Comparison of ENCODE assay signal across 22 cellular contexts in genomic region chr4:38230121-38230728, GRCh38.
DNase-seq lines count a peak whose midpoint lies in the region; ATAC-seq, FAIRE-seq and TF ChIP-seq lines count a peak whose summit lies in the region.
"Had no signal": no experiment of that assay in that cellular context is flagged by ENCODE, and none has a peak within 500 bp of the region (broad histone marks: within the 10 kb centered on the region; RNA-seq: fewer than 3 reads in every experiment).

No MANE protein-coding gene starts in this region.

- H3K36me3 ChIP-seq in pancreas (no peaks in the 10 kb centered on the region), sigmoid colon (no peaks in the 10 kb centered on the region), lower lobe of right lung (no peaks in the 10 kb centered on the region)
- H3K36me3 ChIP-seq: heart left ventricle, left ventricle myocardium inferior, neutrophil had no signal

- 61 to 66% methylated on average over 9 of the region's 9 CpGs for WGBS in pancreas, 2 donors
- WGBS in sigmoid colon, 2 donors, result 15 to 60% methylated on average over 9 of the region's 9 CpGs

- no peaks in the 10 kb centered on the region for H3K27me3 Mint-ChIP-seq in Calu3 (ENCODE audit: unreplicated experiment)

- peak overlapping the region; percentile 32 for H3K4me3 Mint-ChIP-seq in Calu3 (ENCODE audit: low read depth, unreplicated experiment)
- H3K4me3 Mint-ChIP-seq: activated CD4-positive, alpha-beta T cell treated with anti-CD3 and anti-CD28 coated beads, Interleukin-2, amount 10 ng/mL, durations not matched to agents 24 days and 14 days; HFFc6 had no signal

- peak overlapping the region; percentile 79 for H3K27ac Mint-ChIP-seq in Calu3 (ENCODE audit: unreplicated experiment)
- H3K27ac Mint-ChIP-seq: activated CD4-positive, alpha-beta T cell treated with anti-CD3 and anti-CD28 coated beads, Interleukin-2, amount 10 ng/mL, durations not matched to agents 24 days and 14 days; HFFc6 had no signal

- TF ChIP-seq POLR2A in sigmoid colon (IDR thresholded peaks at IDR 0.05), result no peak

- H3K27ac ChIP-seq in pancreas, result peak overlapping the region; percentile 34 to 55 (median 45)
- peak overlapping the region in 1 of 4 donors; percentile 37 for H3K27ac ChIP-seq in sigmoid colon
- H3K27ac ChIP-seq in lower lobe of right lung, result no peak overlapping the region
- H3K27ac ChIP-seq: heart left ventricle, HL-60, left ventricle myocardium inferior, neutrophil had no signal

- H3K36me3 Mint-ChIP-seq in Calu3 (ENCODE audit: insufficient read depth, unreplicated experiment), result peaks cover 12% of the 10 kb centered on the region

- H3K4me3 ChIP-seq in fibroblast of villous mesenchyme (ENCODE audit: low read depth, low read length) (no peak overlapping the region), pancreas (no peak overlapping the region), sigmoid colon (no peak overlapping the region), foreskin fibroblast (ENCODE audit: low read depth in 1 of 2, low read length in 2 of 2) (no peak overlapping the region), lower lobe of right lung (no peak overlapping the region)
- H3K4me3 ChIP-seq: heart left ventricle, left ventricle myocardium inferior, smooth muscle cell had no signal

- ATAC-seq in pancreas, result peak; percentile 69 to 84 (median 71)
- no peak for ATAC-seq in GM18498 (IDR thresholded peaks at IDR 0.05; ENCODE audit: unreplicated experiment)
- no peak for ATAC-seq in lower lobe of right lung
- ATAC-seq: heart left ventricle; stimulated activated naive CD8-positive, alpha-beta T cell treated with anti-CD3 and anti-CD28 coated beads, Interleukin-15, Interleukin-2, amounts not matched to agents 100 U/mL and 50 U/mL, for 24 hours had no signal

- no peak for FAIRE-seq in pancreas (lab: Jason Lieb, UNC)
- FAIRE-seq: endothelial cell of umbilical vein had no signal

- H3K4me1 ChIP-seq in pancreas, result peaks cover 0 to 6% (median 0%) of the 10 kb centered on the region in 3 donors
- H3K4me1 ChIP-seq in sigmoid colon, result peaks cover 0 to 18% (median 4%) of the 10 kb centered on the region in 4 donors
- no peaks in the 10 kb centered on the region for H3K4me1 ChIP-seq in lower lobe of right lung
- H3K4me1 ChIP-seq: left ventricle myocardium inferior had no signal

- H3K27me3 ChIP-seq in pancreas (no peaks in the 10 kb centered on the region), sigmoid colon (no peaks in the 10 kb centered on the region), lower lobe of right lung (ENCODE audit: low read depth) (no peaks in the 10 kb centered on the region)
- H3K27me3 ChIP-seq: heart left ventricle, neutrophil had no signal

- peak; percentile 46 for DNase-seq in Calu3
- peak; percentile 81 for DNase-seq in NCI-H69 (lab: John Stamatoyannopoulos, UW)
- peak; percentile 62 for DNase-seq in fibroblast of villous mesenchyme (ENCODE audit: low read depth)
- DNase-seq in pancreas, result no peak
- no peak for DNase-seq in sigmoid colon
- DNase-seq in foreskin fibroblast, result no peak
- DNase-seq in lower lobe of right lung, result no peak
- DNase-seq: activated CD4-positive, alpha-beta T cell treated with anti-CD3 and anti-CD28 coated beads, Interleukin-2, amount 10 ng/mL, durations not matched to agents 24 days and 14 days; activated T-cell treated with anti-CD3 and anti-CD28 coated beads, Interleukin-2, amount 50 U/mL, for 1 hour; central memory CD4-positive, alpha-beta T cell; heart left ventricle; HFFc6; left ventricle myocardium inferior; NCI-H187; SHP77 treated with DMSO at 0.1 percent for 48 hours; stimulated activated naive CD8-positive, alpha-beta T cell treated with anti-CD3 and anti-CD28 coated beads, Interleukin-15, Interleukin-2, amounts not matched to agents 100 U/mL and 50 U/mL, for 24 hours; T-helper 9 cell had no signal

- H3K9me3 Mint-ChIP-seq in Calu3 (ENCODE audit: low read depth, unreplicated experiment), result no peaks in the 10 kb centered on the region
- H3K9me3 Mint-ChIP-seq: activated CD4-positive, alpha-beta T cell treated with anti-CD3 and anti-CD28 coated beads, Interleukin-2, amount 10 ng/mL, durations not matched to agents 24 days and 14 days; HFFc6 had no signal

- intact Hi-C loops in Calu3 (cut with micrococcal nuclease; ENCODE audit: unreplicated experiment), result loop anchor here (2.0 to 5.0 kb wide), 4 partner anchors 38 to 447 kb away; no protein-coding TSS in a partner anchor
- intact Hi-C loops in pancreas (cut with DNase I), result no loop called here
- intact Hi-C loops in sigmoid colon (cut with DNase I), result no loop called here
- intact Hi-C loops in lower lobe of right lung (cut with DNase I), result no loop called here

- no peak for TF ChIP-seq CTCF in Calu3 (IDR thresholded peaks at IDR 0.05; ENCODE audit: unreplicated experiment)
- TF ChIP-seq CTCF in fibroblast of villous mesenchyme (IDR thresholded peaks at IDR 0.05; ENCODE audit: insufficient read depth, low read depth, low read length), result no peak
- no peak for TF ChIP-seq CTCF in pancreas (IDR thresholded peaks at IDR 0.05)
- no peak for TF ChIP-seq CTCF in sigmoid colon (IDR thresholded peaks at IDR 0.05)
- TF ChIP-seq CTCF in foreskin fibroblast (IDR thresholded peaks at IDR 0.05; ENCODE audit: low read depth, low read length), result no peak
- TF ChIP-seq CTCF in lower lobe of right lung (IDR thresholded peaks at IDR 0.05), result no peak

- TF ChIP-seq EP300 in sigmoid colon (IDR thresholded peaks at IDR 0.05), result no peak

- CTCF ChIA-PET in Calu3 (lab: Charles Lee), result interaction anchor here (0.6 kb wide), 1 partner anchor 58 kb away, joined by 3 read pairs; no protein-coding TSS in a partner anchor

- peaks cover 40% of the 10 kb centered on the region for H3K4me1 Mint-ChIP-seq in Calu3 (ENCODE audit: low read depth, unreplicated experiment)
- H3K4me1 Mint-ChIP-seq: activated CD4-positive, alpha-beta T cell treated with anti-CD3 and anti-CD28 coated beads, Interleukin-2, amount 10 ng/mL, durations not matched to agents 24 days and 14 days had no signal

- H3K9me3 ChIP-seq in pancreas, result no peaks in the 10 kb centered on the region
- no peaks in the 10 kb centered on the region for H3K9me3 ChIP-seq in sigmoid colon
- no peaks in the 10 kb centered on the region for H3K9me3 ChIP-seq in lower lobe of right lung
- H3K9me3 ChIP-seq: heart left ventricle, left ventricle myocardium inferior, neutrophil had no signal

- BruUV-seq in Calu3 (replicated peaks; lab: Mats Ljungman, UMichigan), result no TSS peak

Comparison
In these comparisons a context has a peak if more than half of its experiments do, and no peak if none do; other contexts are left out.
1. DNase-seq: peak in Calu3 (single experiment), NCI-H69 (single experiment) and fibroblast of villous mesenchyme (single experiment); none in pancreas (0 of 6), sigmoid colon (single experiment), foreskin fibroblast (0 of 2) and lower lobe of right lung (single experiment).
2. ATAC-seq: peak in pancreas (4 of 4); none in GM18498 (single experiment) and lower lobe of right lung (0 of 2).